Comparison of ENCODE assay signal across 7 cellular contexts in genomic region chr19:49554701-49555181, GRCh38. TPM values are rescaled to one million over a fixed set of nuclear protein-coding genes. Genes with fewer than 3 reads are reported as not detected.
A peak's percentile ranks its signal among the peaks of the same experiment; 100 is the strongest.
DNase-seq lines count a peak whose midpoint lies in the region; ATAC-seq, FAIRE-seq and TF ChIP-seq lines count a peak whose summit lies in the region.

No MANE protein-coding gene starts in this region.

- H3K79me2 ChIP-seq in keratinocyte (ENCODE audit: control insufficient read depth, insufficient read depth, low read length) = no peaks in the 10 kb centered on the region

- no peak overlapping the region for H2AFZ ChIP-seq in keratinocyte (ENCODE audit: control insufficient read depth, low read length)

- dilution Hi-C loops in keratinocyte (cut with MboI; ENCODE audit: extremely low pct_ligation_motif_present, low sequenced_read_pairs) = no loop called here

- no peaks in the 10 kb centered on the region for H3K9me1 ChIP-seq in keratinocyte (ENCODE audit: control insufficient read depth, extremely low read depth, insufficient read depth, low read length)

- TF ChIP-seq CTCF in keratinocyte (optimal IDR thresholded peaks at IDR 0.05 in 1 of 3, IDR thresholded peaks at IDR 0.05 in 1 of 3, conservative IDR thresholded peaks at IDR 0.05 in 1 of 3; ENCODE audit: extremely low read depth in 1 of 3, insufficient read depth in 2 of 3, low read length in 3 of 3) = no peak

- no peaks in the 10 kb centered on the region for H3K9me3 ChIP-seq in keratinocyte (ENCODE audit: control insufficient read depth, low read depth, low read length)

- H3K4me3 ChIP-seq in keratinocyte (ENCODE audit: control insufficient read depth in 2 of 3, extremely low read depth in 1 of 3, insufficient read depth in 2 of 3, low read depth in 1 of 3, low read length in 3 of 3) = no peak overlapping the region

- no peaks in the 10 kb centered on the region for H4K20me1 ChIP-seq in keratinocyte (ENCODE audit: control insufficient read depth, extremely low read depth, insufficient read depth, low read length)

- CTCF ChIA-PET in T-cell (lab: Charles Lee) = interaction anchor here in 1 of 2 donors (0.5 to 0.9 kb wide), 4 partner anchors 8 to 23 kb away, joined by 3 to 5 read pairs (median 4); no protein-coding TSS in a partner anchor

- peaks cover 71 to 80% (median 77%) of the 10 kb centered on the region in 3 donors for H3K4me1 Mint-ChIP-seq in T-cell
- peaks cover 65% of the 10 kb centered on the region for H3K4me1 Mint-ChIP-seq in activated naive CD4-positive, alpha-beta T cell treated with anti-CD3 and anti-CD28 coated beads, Interleukin-2, amount 50 U/mL, for 24 hours
- peaks cover 65% of the 10 kb centered on the region for H3K4me1 Mint-ChIP-seq in stimulated activated naive CD8-positive, alpha-beta T cell treated with anti-CD3 and anti-CD28 coated beads, Interleukin-15, Interleukin-2, amounts not matched to agents 100 ng/mL and 50 ng/mL, for 24 hours (ENCODE audit: low read depth)

- peak overlapping the region; percentile 85 for H3K27ac ChIP-seq in keratinocyte (ENCODE audit: control insufficient read depth, insufficient read depth, low read length)

- no peaks in the 10 kb centered on the region for H3K27me3 Mint-ChIP-seq in T-cell
- no peaks in the 10 kb centered on the region for H3K27me3 Mint-ChIP-seq in activated naive CD4-positive, alpha-beta T cell treated with anti-CD3 and anti-CD28 coated beads, Interleukin-2, amount 50 U/mL, for 24 hours
- H3K27me3 Mint-ChIP-seq in stimulated activated naive CD8-positive, alpha-beta T cell treated with anti-CD3 and anti-CD28 coated beads, Interleukin-15, Interleukin-2, amounts not matched to agents 100 ng/mL and 50 ng/mL, for 24 hours = no peaks in the 10 kb centered on the region

- ATAC-seq in T-cell (replicated peaks in 1 of 4) = peak in 2 of 4 experiments; percentile 9 to 13

- no peak overlapping the region for H3K4me2 ChIP-seq in keratinocyte (ENCODE audit: control insufficient read depth, extremely low read depth, insufficient read depth, low read depth, low read length)

- peaks cover 28% of the 10 kb centered on the region for H3K36me3 Mint-ChIP-seq in T-cell
- peaks cover 10% of the 10 kb centered on the region for H3K36me3 Mint-ChIP-seq in activated naive CD4-positive, alpha-beta T cell treated with anti-CD3 and anti-CD28 coated beads, Interleukin-2, amount 50 U/mL, for 24 hours
- peaks cover 33% of the 10 kb centered on the region for H3K36me3 Mint-ChIP-seq in stimulated activated naive CD8-positive, alpha-beta T cell treated with anti-CD3 and anti-CD28 coated beads, Interleukin-15, Interleukin-2, amounts not matched to agents 100 ng/mL and 50 ng/mL, for 24 hours (ENCODE audit: low read depth)

- no peak for FAIRE-seq in keratinocyte (lab: Jason Lieb, UNC)

- POLR2A ChIA-PET in T-cell (lab: Charles Lee) = interaction anchor here in 1 of 2 donors (0.7 to 1.5 kb wide), 2 partner anchors 14 to 20 kb away, joined by 5 to 6 read pairs; no protein-coding TSS in a partner anchor

- no peaks in the 10 kb centered on the region for H3K9me3 Mint-ChIP-seq in T-cell
- H3K9me3 Mint-ChIP-seq in activated naive CD4-positive, alpha-beta T cell treated with anti-CD3 and anti-CD28 coated beads, Interleukin-2, amount 50 U/mL, for 24 hours = no peaks in the 10 kb centered on the region
- H3K9me3 Mint-ChIP-seq in stimulated activated naive CD8-positive, alpha-beta T cell treated with anti-CD3 and anti-CD28 coated beads, Interleukin-15, Interleukin-2, amounts not matched to agents 100 ng/mL and 50 ng/mL, for 24 hours = no peaks in the 10 kb centered on the region

- H3K4me1 ChIP-seq in keratinocyte (ENCODE audit: control insufficient read depth, extremely low read depth, insufficient read depth, low read length) = peaks cover 15% of the 10 kb centered on the region

- H3K9ac ChIP-seq in keratinocyte (ENCODE audit: control insufficient read depth, extremely low read depth, insufficient read depth, low read length) = no peak overlapping the region

- H3K27me3 ChIP-seq in keratinocyte (ENCODE audit: control insufficient read depth, extremely low read depth, insufficient read depth, low read length) = no peaks in the 10 kb centered on the region

- H3K27ac Mint-ChIP-seq in T-cell = peak overlapping the region; percentile 97 to 98
- H3K27ac Mint-ChIP-seq in activated naive CD4-positive, alpha-beta T cell treated with anti-CD3 and anti-CD28 coated beads, Interleukin-2, amount 50 U/mL, for 24 hours = peak overlapping the region; percentile 100
- H3K27ac Mint-ChIP-seq in stimulated activated naive CD8-positive, alpha-beta T cell treated with anti-CD3 and anti-CD28 coated beads, Interleukin-15, Interleukin-2, amounts not matched to agents 100 ng/mL and 50 ng/mL, for 24 hours = peak overlapping the region; percentile 98

- H3K36me3 ChIP-seq in keratinocyte (ENCODE audit: control insufficient read depth in 2 of 2, extremely low read depth in 1 of 2, insufficient read depth in 2 of 2, low read length in 2 of 2) = peaks cover 25 to 26% of the 10 kb centered on the region in 2 experiments

- peak in 14 of 34 experiments; percentile 30 to 60 (median 45) for DNase-seq in T-cell
- DNase-seq in keratinocyte (ENCODE audit: low read depth, low spot score) = no peak
- no peak for DNase-seq in EL
- DNase-seq in kidney glomerular epithelial cell (lab: John Stamatoyannopoulos, UW) = no peak
- DNase-seq in hepatic stellate cell (ENCODE audit: low spot score) = no peak

- peak overlapping the region; percentile 42 to 79 (median 46) for H3K4me3 Mint-ChIP-seq in T-cell
- H3K4me3 Mint-ChIP-seq in activated naive CD4-positive, alpha-beta T cell treated with anti-CD3 and anti-CD28 coated beads, Interleukin-2, amount 50 U/mL, for 24 hours = peak overlapping the region; percentile 68
- peak overlapping the region; percentile 46 for H3K4me3 Mint-ChIP-seq in stimulated activated naive CD8-positive, alpha-beta T cell treated with anti-CD3 and anti-CD28 coated beads, Interleukin-15, Interleukin-2, amounts not matched to agents 100 ng/mL and 50 ng/mL, for 24 hours

RNA-seq across cellular contexts. Expression of gene NOSIP, which starts 25.6 kb away (rescaled TPM):
- total RNA-seq in T-cell = 100 to 1,000 TPM; 152 to 297 (median 176) TPM
- polyA plus RNA-seq in keratinocyte = 36.6 to 63.6 TPM (median 42.7 TPM) in 3 replicates
- polyA plus RNA-seq in keratinocyte (2011; ENCODE audit: low read depth) = 32.6 TPM
- polyA plus RNA-seq in keratinocyte (2011; cell fraction: cytosol; rRNA removed) = 27.3 and 64.3 TPM in 2 replicates
- 59.7 and 72.5 TPM in 2 replicates for polyA plus RNA-seq in keratinocyte (2011; cell fraction: nucleus; rRNA removed)
- polyA plus RNA-seq in keratinocyte (2012; ENCODE audit: low replicate concordance) = 47.6 and 59.5 TPM in 2 replicates
- 53.5 to 99.5 TPM (median 61.1 TPM) in 3 replicates for polyA minus RNA-seq in keratinocyte
- polyA minus RNA-seq in keratinocyte (2011; cell fraction: cytosol; rRNA and poly(A)+ RNA removed) = 64.5 TPM
- 19.3 and 27.6 TPM in 2 replicates for polyA minus RNA-seq in keratinocyte (2011; cell fraction: nucleus; rRNA and poly(A)+ RNA removed)

RNA-seq across cellular contexts. Expression of gene PRRG2, which starts 26.4 kb away (rescaled TPM):
- total RNA-seq in T-cell = 1 to 10 TPM in 3 of 5 donors, under 1 TPM in 2; 0.37 to 1.7 (median 1.2) TPM
- polyA plus RNA-seq in keratinocyte = 5.2 to 7.5 TPM (median 5.3 TPM) in 3 replicates
- 1.6 TPM for polyA plus RNA-seq in keratinocyte (2011; ENCODE audit: low read depth)
- polyA plus RNA-seq in keratinocyte (2011; cell fraction: cytosol; rRNA removed) = 3.7 and 5.6 TPM in 2 replicates
- polyA plus RNA-seq in keratinocyte (2011; cell fraction: nucleus; rRNA removed) = 8.5 and 9.8 TPM in 2 replicates
- polyA plus RNA-seq in keratinocyte (2012; ENCODE audit: low replicate concordance) = 6.4 and 7.6 TPM in 2 replicates
- 1.8 to 4.1 TPM (median 3.2 TPM) in 3 replicates for polyA minus RNA-seq in keratinocyte
- 4.2 TPM for polyA minus RNA-seq in keratinocyte (2011; cell fraction: cytosol; rRNA and poly(A)+ RNA removed)
- 2.6 and 3.7 TPM in 2 replicates for polyA minus RNA-seq in keratinocyte (2011; cell fraction: nucleus; rRNA and poly(A)+ RNA removed)

RNA-seq across cellular contexts. Expression of gene RCN3, which starts 26.9 kb away (rescaled TPM):
- total RNA-seq in T-cell = 1 to 10 TPM; 1.2 to 5.7 (median 1.3) TPM
- polyA plus RNA-seq in keratinocyte = 0.10 to 0.14 TPM in 2 of 3 replicates, not detected in the other
- polyA plus RNA-seq in keratinocyte (2011; ENCODE audit: low read depth) = 0.30 TPM
- polyA plus RNA-seq in keratinocyte (2011; cell fraction: cytosol; rRNA removed) = 0.11 TPM in 1 of 2 replicates, not detected in the other
- 0.28 and 0.59 TPM in 2 replicates for polyA plus RNA-seq in keratinocyte (2011; cell fraction: nucleus; rRNA removed)
- polyA plus RNA-seq in keratinocyte (2012; ENCODE audit: low replicate concordance) = 0.23 and 0.45 TPM in 2 replicates
- 0.30 TPM in 1 of 3 replicates, not detected in the others for polyA minus RNA-seq in keratinocyte
- not detected for polyA minus RNA-seq in keratinocyte (2011; cell fraction: cytosol; rRNA and poly(A)+ RNA removed)
- not detected in 2 replicates for polyA minus RNA-seq in keratinocyte (2011; cell fraction: nucleus; rRNA and poly(A)+ RNA removed)

RNA-seq across cellular contexts. Expression of gene PRR12, which starts 36.2 kb away (rescaled TPM):
- total RNA-seq in T-cell = 10 to 100 TPM; 50.8 to 81.7 (median 78.8) TPM
- 0.35 to 1.1 TPM (median 0.42 TPM) in 3 replicates for polyA plus RNA-seq in keratinocyte
- 3.8 TPM for polyA plus RNA-seq in keratinocyte (2011; ENCODE audit: low read depth)
- 0.40 and 1.4 TPM in 2 replicates for polyA plus RNA-seq in keratinocyte (2011; cell fraction: cytosol; rRNA removed)
- 4.6 and 7.6 TPM in 2 replicates for polyA plus RNA-seq in keratinocyte (2011; cell fraction: nucleus; rRNA removed)
- polyA plus RNA-seq in keratinocyte (2012; ENCODE audit: low replicate concordance) = 4.7 and 10.2 TPM in 2 replicates
- polyA minus RNA-seq in keratinocyte = 0.86 to 6.1 TPM (median 0.99 TPM) in 3 replicates
- 3.8 TPM for polyA minus RNA-seq in keratinocyte (2011; cell fraction: cytosol; rRNA and poly(A)+ RNA removed)
- 5.1 and 5.4 TPM in 2 replicates for polyA minus RNA-seq in keratinocyte (2011; cell fraction: nucleus; rRNA and poly(A)+ RNA removed)

RNA-seq across cellular contexts. Expression of gene FCGRT, which starts 42.3 kb away (rescaled TPM):
- 10 to 100 TPM; 20.3 to 41.5 (median 26.4) TPM for total RNA-seq in T-cell
- 12.0 to 12.8 TPM (median 12.3 TPM) in 3 replicates for polyA plus RNA-seq in keratinocyte
- polyA plus RNA-seq in keratinocyte (2011; ENCODE audit: low read depth) = 8.2 TPM
- 4.2 and 9.1 TPM in 2 replicates for polyA plus RNA-seq in keratinocyte (2011; cell fraction: cytosol; rRNA removed)
- polyA plus RNA-seq in keratinocyte (2011; cell fraction: nucleus; rRNA removed) = 16.5 and 20.4 TPM in 2 replicates
- polyA plus RNA-seq in keratinocyte (2012; ENCODE audit: low replicate concordance) = 15.5 and 20.2 TPM in 2 replicates
- polyA minus RNA-seq in keratinocyte = 5.6 to 8.2 TPM (median 5.8 TPM) in 3 replicates
- polyA minus RNA-seq in keratinocyte (2011; cell fraction: cytosol; rRNA and poly(A)+ RNA removed) = 15.2 TPM
- polyA minus RNA-seq in keratinocyte (2011; cell fraction: nucleus; rRNA and poly(A)+ RNA removed) = 5.4 and 7.1 TPM in 2 replicates
